Comparison of ENCODE assay signal across 11 cellular contexts in genomic region chr4:40197879-40198689, GRCh38. TPM values are rescaled to one million over a fixed set of nuclear protein-coding genes. Genes with fewer than 3 reads are reported as not detected.
A peak's percentile ranks its signal among the peaks of the same experiment; 100 is the strongest.
DNase-seq lines count a peak whose midpoint lies in the region; ATAC-seq and TF ChIP-seq lines count a peak whose summit lies in the region.
"Had no signal": no experiment of that assay in that cellular context is flagged by ENCODE, and none has a peak within 500 bp of the region (broad histone marks: within the 10 kb centered on the region; RNA-seq: fewer than 3 reads in every experiment).

No MANE protein-coding gene starts in this region.

- DNase-seq in activated CD4-positive, alpha-beta T cell treated with anti-CD3 and anti-CD28 coated beads, Interleukin-2, amount 10 ng/mL, durations not matched to agents 24 days and 14 days = peak; percentile 85
- DNase-seq in activated CD4-positive, alpha-beta T cell treated with anti-CD3 and anti-CD28 coated beads for 48 hours = no peak
- DNase-seq in T-cell = peak in 16 of 34 experiments; percentile 12 to 61 (median 43)
- DNase-seq in erythroblast (lab: John Stamatoyannopoulos, UW) = peak; percentile 58 to 82
- DNase-seq in stimulated activated naive CD8-positive, alpha-beta T cell treated with anti-CD3 and anti-CD28 coated beads, Interleukin-15, amount 100 ng/mL, for 72 hours = no peak
- DNase-seq in NCI-H146 treated with DMSO at 0.1 percent for 48 hours (lab: John Stamatoyannopoulos, UW; ENCODE audit: unreplicated experiment) = no peak
- DNase-seq in Calu3 = no peak

- no peak for TF ChIP-seq CTCF in Calu3 (IDR thresholded peaks at IDR 0.05; ENCODE audit: unreplicated experiment)

- H3K36me3 Mint-ChIP-seq in activated CD4-positive, alpha-beta T cell treated with anti-CD3 and anti-CD28 coated beads, Interleukin-2, amount 10 ng/mL, durations not matched to agents 24 days and 14 days (ENCODE audit: low read depth) = peaks cover 42% of the 10 kb centered on the region
- H3K36me3 Mint-ChIP-seq in T-cell = peaks cover 36% of the 10 kb centered on the region
- H3K36me3 Mint-ChIP-seq in Calu3 (ENCODE audit: insufficient read depth, unreplicated experiment) = no peaks in the 10 kb centered on the region

- intact Hi-C loops in activated CD4-positive, alpha-beta T cell treated with anti-CD3 and anti-CD28 coated beads, Interleukin-2, amount 10 ng/mL, durations not matched to agents 24 days and 14 days (cut with micrococcal nuclease) = loop anchor here (1.0 to 10.0 kb wide), 3 partner anchors 7 to 843 kb away; partner anchors contain the start of gene PDS5A
- intact Hi-C loops in Calu3 (cut with micrococcal nuclease; ENCODE audit: unreplicated experiment) = no loop called here

- peak in 3 of 4 experiments; percentile 5 to 50 (median 11) for ATAC-seq in T-cell (replicated peaks in 1 of 4)
- peak; percentile 25 for ATAC-seq in stimulated activated naive CD8-positive, alpha-beta T cell treated with anti-CD3 and anti-CD28 coated beads, Interleukin-15, amount 100 ng/mL, for 72 hours
- ATAC-seq in HG03442 (IDR thresholded peaks at IDR 0.05; ENCODE audit: unreplicated experiment) = no peak
- ATAC-seq: A549 had no signal

- POLR2A ChIA-PET in T-cell (lab: Charles Lee) = interaction anchor here (0.5 to 4.4 kb wide), 25 partner anchors 9 to 1543 kb away, joined by 3 to 47 read pairs (median 7); no protein-coding TSS in a partner anchor

- H3K4me3 Mint-ChIP-seq in activated CD4-positive, alpha-beta T cell treated with anti-CD3 and anti-CD28 coated beads, Interleukin-2, amount 10 ng/mL, durations not matched to agents 24 days and 14 days = peak overlapping the region; percentile 93
- H3K4me3 Mint-ChIP-seq in T-cell (peak overlapping the region; percentile 96 to 99 (median 98)), Calu3 (ENCODE audit: low read depth, unreplicated experiment) (no peak overlapping the region)
- peak overlapping the region; percentile 91 to 97 for H3K4me3 Mint-ChIP-seq in stimulated activated naive CD8-positive, alpha-beta T cell treated with anti-CD3 and anti-CD28 coated beads, Interleukin-15, amount 100 ng/mL, for 72 hours

- CTCF ChIA-PET in T-cell (lab: Charles Lee) = interaction anchor here in 1 of 2 donors (0.7 to 1.9 kb wide), 12 partner anchors 8 to 127 kb away, joined by 3 to 11 read pairs (median 4); no protein-coding TSS in a partner anchor
- CTCF ChIA-PET in Calu3 (lab: Charles Lee) = no interaction called here

- no peaks in the 10 kb centered on the region for H3K27me3 Mint-ChIP-seq in activated CD4-positive, alpha-beta T cell treated with anti-CD3 and anti-CD28 coated beads, Interleukin-2, amount 10 ng/mL, durations not matched to agents 24 days and 14 days
- H3K27me3 Mint-ChIP-seq in T-cell (no peaks in the 10 kb centered on the region), Calu3 (ENCODE audit: unreplicated experiment) (no peaks in the 10 kb centered on the region)
- no peaks in the 10 kb centered on the region for H3K27me3 Mint-ChIP-seq in stimulated activated naive CD8-positive, alpha-beta T cell treated with anti-CD3 and anti-CD28 coated beads, Interleukin-15, amount 100 ng/mL, for 72 hours

- peak overlapping the region; percentile 94 for H3K27ac Mint-ChIP-seq in activated CD4-positive, alpha-beta T cell treated with anti-CD3 and anti-CD28 coated beads, Interleukin-2, amount 10 ng/mL, durations not matched to agents 24 days and 14 days
- H3K27ac Mint-ChIP-seq in T-cell (peak overlapping the region; percentile 95 to 96), Calu3 (ENCODE audit: unreplicated experiment) (no peak overlapping the region)
- peak overlapping the region; percentile 94 to 97 for H3K27ac Mint-ChIP-seq in stimulated activated naive CD8-positive, alpha-beta T cell treated with anti-CD3 and anti-CD28 coated beads, Interleukin-15, amount 100 ng/mL, for 72 hours

- BruUV-seq in Calu3 (replicated peaks; lab: Mats Ljungman, UMichigan) = no TSS peak

- H3K4me1 Mint-ChIP-seq in activated CD4-positive, alpha-beta T cell treated with anti-CD3 and anti-CD28 coated beads, Interleukin-2, amount 10 ng/mL, durations not matched to agents 24 days and 14 days = peaks cover 43% of the 10 kb centered on the region
- H3K4me1 Mint-ChIP-seq in T-cell = peaks cover 42 to 58% (median 52%) of the 10 kb centered on the region in 3 donors
- H3K4me1 Mint-ChIP-seq in stimulated activated naive CD8-positive, alpha-beta T cell treated with anti-CD3 and anti-CD28 coated beads, Interleukin-15, amount 100 ng/mL, for 72 hours = peaks cover 29% of the 10 kb centered on the region
- no peaks in the 10 kb centered on the region for H3K4me1 Mint-ChIP-seq in Calu3 (ENCODE audit: low read depth, unreplicated experiment)

- no peaks in the 10 kb centered on the region for H3K9me3 Mint-ChIP-seq in activated CD4-positive, alpha-beta T cell treated with anti-CD3 and anti-CD28 coated beads, Interleukin-2, amount 10 ng/mL, durations not matched to agents 24 days and 14 days
- H3K9me3 Mint-ChIP-seq in T-cell (no peaks in the 10 kb centered on the region), Calu3 (ENCODE audit: low read depth, unreplicated experiment) (no peaks in the 10 kb centered on the region)
- H3K9me3 Mint-ChIP-seq in stimulated activated naive CD8-positive, alpha-beta T cell treated with anti-CD3 and anti-CD28 coated beads, Interleukin-15, amount 100 ng/mL, for 72 hours = peaks cover 0 to 4% of the 10 kb centered on the region in 2 donors

- TF ChIP-seq POLR2A in erythroblast (IDR thresholded peaks at IDR 0.05; ENCODE audit: low read length) = peak; percentile 96

RNA-seq across cellular contexts. Expression of gene RHOH, which starts 1.3 kb away (rescaled TPM):
- total RNA-seq in activated CD4-positive, alpha-beta T cell treated with anti-CD3 and anti-CD28 coated beads, Interleukin-2, amount 10 ng/mL, durations not matched to agents 24 days and 14 days = 98.1 and 107 TPM in 2 replicates
- total RNA-seq in T-cell (100 to 1,000 TPM; 174 to 436 (median 216) TPM), Calu3 (2022) (not detected in 2 replicates)
- total RNA-seq: fibroblast of lung, RPMI7951 had no signal

Comparison
In these comparisons a context has a peak if more than half of its experiments do, and no peak if none do; other contexts are left out.
1. DNase-seq: peak in activated CD4-positive, alpha-beta T cell treated with anti-CD3 and anti-CD28 coated beads, Interleukin-2, amount 10 ng/mL, durations not matched to agents 24 days and 14 days (single experiment) and erythroblast (2 of 2); none in activated CD4-positive, alpha-beta T cell treated with anti-CD3 and anti-CD28 coated beads for 48 hours (single experiment), stimulated activated naive CD8-positive, alpha-beta T cell treated with anti-CD3 and anti-CD28 coated beads, Interleukin-15, amount 100 ng/mL, for 72 hours (0 of 2), NCI-H146 treated with DMSO at 0.1 percent for 48 hours (single experiment) and Calu3 (single experiment).
2. RNA of gene RHOH, which starts 1.3 kb away (total RNA-seq): 174 to 436 TPM in T-cell and 98.1 to 107 TPM in activated CD4-positive, alpha-beta T cell treated with anti-CD3 and anti-CD28 coated beads, Interleukin-2, amount 10 ng/mL, durations not matched to agents 24 days and 14 days; not detected in Calu3; every median in the first group is over 10 times any median in the second.